ENCODE assay signal across 8 cellular contexts in genomic region chr21:46096997-46097825, GRCh38. TPM values are rescaled to one million over a fixed set of nuclear protein-coding genes. Genes with fewer than 3 reads are reported as not detected.
A peak's percentile ranks its signal among the peaks of the same experiment; 100 is the strongest.
DNase-seq lines count a peak whose midpoint lies in the region; ATAC-seq lines count a peak whose summit lies in the region.

No MANE protein-coding gene starts in this region.

- H3K9me3 ChIP-seq in right cardiac atrium (ENCODE audit: control insufficient read depth, low read length) (no peaks in the 10 kb centered on the region), skeletal muscle satellite cell (replicated peaks; ENCODE audit: low read length) (no peaks in the 10 kb centered on the region)

- peak overlapping the region; percentile 94 for H3K4me2 ChIP-seq in skeletal muscle satellite cell (ENCODE audit: low read length)

- H3K4me1 ChIP-seq in right cardiac atrium (ENCODE audit: control insufficient read depth, insufficient read depth, low read length) = peaks cover 5% of the 10 kb centered on the region
- peaks cover 37% of the 10 kb centered on the region for H3K4me1 ChIP-seq in skeletal muscle satellite cell (ENCODE audit: control insufficient read depth, insufficient read depth, low read length)

- ATAC-seq in right cardiac atrium (peak; percentile 2 to 38), HG03196 (IDR thresholded peaks at IDR 0.05; ENCODE audit: unreplicated experiment) (no peak), GM19397 (IDR thresholded peaks at IDR 0.05; ENCODE audit: unreplicated experiment) (no peak)

- H3K4me3 ChIP-seq in right cardiac atrium (ENCODE audit: low read length) (peak overlapping the region; percentile 94), skeletal muscle satellite cell (ENCODE audit: low read length) (peak overlapping the region; percentile 77)

- H3K27me3 ChIP-seq in right cardiac atrium (ENCODE audit: control insufficient read depth, insufficient read depth) = no peaks in the 10 kb centered on the region
- no peaks in the 10 kb centered on the region for H3K27me3 ChIP-seq in skeletal muscle satellite cell (ENCODE audit: control insufficient read depth, insufficient read depth, low read length)

- H3K9ac ChIP-seq in skeletal muscle satellite cell (ENCODE audit: low read depth, low read length) = peak overlapping the region; percentile 89

- WGBS in right cardiac atrium = 32% methylated on average over 32 of the region's 32 CpGs

- no peak overlapping the region for H3K27ac ChIP-seq in right cardiac atrium (ENCODE audit: low read length)

- DNase-seq in GM03348 (ENCODE audit: low spot score) = peak; percentile 44
- peak; percentile 58 for DNase-seq in activated CD8-positive, alpha-beta memory T cell treated with anti-CD3 and anti-CD28 coated beads for 24 hours
- DNase-seq in right cardiac atrium = peak in 2 of 3 donors; percentile 31 to 64
- DNase-seq in NCI-H526 (lab: John Stamatoyannopoulos, UW) = no peak
- DNase-seq in NCI-H774 (lab: John Stamatoyannopoulos, UW) = no peak

- peaks cover 4% of the 10 kb centered on the region for H3K36me3 ChIP-seq in skeletal muscle satellite cell (ENCODE audit: insufficient read depth, low read length)

- intact Hi-C loops in right cardiac atrium (cut with DNase I) = loop anchor here (5.0 to 10.0 kb wide), 3 partner anchors 62 to 125 kb away; partner anchors contain the start of gene COL6A1 (in 2 of the 4)

RNA-seq across cellular contexts. Expression of gene COL6A2, which starts 0.7 kb away (rescaled TPM):
- 100 to 1,000 TPM; 198 to 323 (median 274) TPM for total RNA-seq in right cardiac atrium
- polyA plus RNA-seq in right cardiac atrium = 210 TPM
- 1,183 and 1,453 TPM in 2 replicates for total RNA-seq in skeletal muscle satellite cell (2012; rRNA removed)

RNA-seq across cellular contexts. Expression of gene FTCD, which starts 58.2 kb away (rescaled TPM):
- 1 to 10 TPM; 1.6 to 3.5 (median 2.0) TPM for total RNA-seq in right cardiac atrium
- polyA plus RNA-seq in right cardiac atrium = 1.00 TPM
- not detected in 2 replicates for total RNA-seq in skeletal muscle satellite cell (2012; rRNA removed)

Comparison
In these comparisons a context has a peak if more than half of its experiments do, and no peak if none do; other contexts are left out.
1. DNase-seq: peak in GM03348 (single experiment), activated CD8-positive, alpha-beta memory T cell treated with anti-CD3 and anti-CD28 coated beads for 24 hours (single experiment) and right cardiac atrium (2 of 3); none in NCI-H526 (0 of 2) and NCI-H774 (single experiment).
2. ATAC-seq: peak in right cardiac atrium (2 of 2); none in HG03196 (single experiment) and GM19397 (single experiment).